In genomic region chr20:14729390-14729789, GRCh38 we compare ENCODE assay signal across 26 cellular contexts.
"Had no signal": no experiment of that assay in that cellular context is flagged by ENCODE, and none has a peak within 500 bp of the region (broad histone marks: within the 10 kb centered on the region; RNA-seq: fewer than 3 reads in every experiment).

No MANE protein-coding gene starts in this region.

- H3K27me3 ChIP-seq: breast epithelium, heart left ventricle, neural progenitor cell had no signal

- H3K9me3 ChIP-seq: breast epithelium, thoracic aorta had no signal

- H3K27ac ChIP-seq: breast epithelium, heart left ventricle, neural progenitor cell, skin epidermis, thoracic aorta had no signal

- DNase-seq: activated B cell treated with CpG ODN at 0.5 μM for 24 hours; activated CD4-positive, alpha-beta T cell treated with anti-CD3 and anti-CD28 coated beads, Interleukin-2, amount 50 U/mL, for 1 hour; activated CD8-positive, alpha-beta T cell treated with anti-CD3 and anti-CD28 coated beads for 36 hours; activated naive CD8-positive, alpha-beta T cell treated with anti-CD3 and anti-CD28 coated beads, Interleukin-2, amount 50 U/mL, for 24 hours; activated T-cell treated with anti-CD3 and anti-CD28 coated beads, Interleukin-2, amount 50 U/mL, for 48 hours; amygdala; central memory CD4-positive, alpha-beta T cell; endodermal cell; foreskin fibroblast; heart left ventricle; hypothalamus; immature natural killer cell; mesendoderm; natural killer cell; occipital lobe; stimulated activated CD4-positive, alpha-beta T cell treated with anti-CD3 and anti-CD28 coated beads, Interleukin-12 subunit alpha, Interleukin-12 subunit beta, amount 100 ng/mL, for 4 hours; stimulated activated CD4-positive, alpha-beta T cell treated with anti-CD3 and anti-CD28 coated beads, Interleukin-4, amount 100 ng/mL, for 24 hours; trophoblast cell had no signal

- H3K36me3 ChIP-seq: breast epithelium, heart left ventricle, neural progenitor cell, thoracic aorta had no signal

- ATAC-seq: activated CD8-positive, alpha-beta T cell treated with anti-CD3 and anti-CD28 coated beads for 36 hours; activated naive CD8-positive, alpha-beta T cell treated with anti-CD3 and anti-CD28 coated beads, Interleukin-2, amount 50 U/mL, for 24 hours; esophagus mucosa; heart left ventricle; natural killer cell; sciatic nerve; stimulated activated effector memory CD8-positive, alpha-beta T cell treated with anti-CD3 and anti-CD28 coated beads, Interleukin-12 subunit alpha, Interleukin-12 subunit beta, amount 100 ng/mL, for 72 hours had no signal

- H3K4me1 ChIP-seq: breast epithelium, heart left ventricle had no signal

- H3K4me3 ChIP-seq: breast epithelium, heart left ventricle, lung, neural progenitor cell, skin epidermis, thoracic aorta had no signal
